Comparison of ENCODE assay signal across 12 cellular contexts in the genomic region with DNA sequence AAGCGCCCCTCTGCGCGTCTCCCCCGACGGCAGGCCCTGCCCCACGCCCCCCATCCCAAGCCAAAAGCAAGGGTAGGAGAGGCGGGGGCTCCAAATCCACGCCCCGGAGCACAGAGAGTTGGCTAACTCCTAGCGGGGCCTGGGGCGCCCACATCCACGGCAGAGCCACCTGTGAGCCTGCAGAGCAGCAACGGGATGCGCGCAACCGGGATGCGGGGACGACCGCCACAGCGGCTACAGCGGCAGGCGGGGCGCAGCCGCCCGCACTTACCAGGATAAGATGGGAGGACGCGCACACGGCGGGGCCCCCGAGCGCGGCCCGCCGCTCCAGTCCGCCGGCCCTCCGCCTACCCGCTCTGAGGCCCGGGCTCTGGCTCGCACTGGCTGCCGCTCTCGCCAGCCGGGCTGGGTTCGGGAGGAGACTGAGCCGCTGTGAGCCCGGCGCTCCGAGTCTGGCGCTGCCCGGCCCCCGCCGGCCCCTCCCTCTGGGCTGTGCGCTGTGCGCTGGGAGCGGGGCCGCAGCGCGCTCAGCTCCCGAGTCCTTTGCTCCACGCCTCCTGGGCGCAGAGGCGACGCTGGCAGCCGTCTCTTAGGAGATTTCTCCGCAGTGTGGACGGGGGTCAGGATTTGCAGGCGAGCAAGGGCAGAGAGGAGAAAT. TPM values are rescaled to one million over a fixed set of nuclear protein-coding genes. Genes with fewer than 3 reads are reported as not detected.
DNase-seq lines count a peak whose midpoint lies in the region; ATAC-seq, FAIRE-seq and TF ChIP-seq lines count a peak whose summit lies in the region.
"Had no signal": no experiment of that assay in that cellular context is flagged by ENCODE, and none has a peak within 500 bp of the region (broad histone marks: within the 10 kb centered on the region; RNA-seq: fewer than 3 reads in every experiment).

Gene SLC24A2, minus strand, starts transcription at position 424 of the 658 bp plus-strand sequence.

- intact Hi-C loops in tibial artery (cut with DNase I; ENCODE audit: low total_unique reads) = no loop called here

- DNase-seq in GM03348 (ENCODE audit: low spot score) (peak; percentile 11), NCI-H2227 (lab: John Stamatoyannopoulos, UW; ENCODE audit: unreplicated experiment) (peak; percentile 81), frontal cortex (ENCODE audit: low spot score in 2 of 2) (peak; percentile 46 to 58), omental fat pad (ENCODE audit: low spot score) (no peak), tibial artery (no peak), NCI-H2171 treated with DMSO at 0.1 percent for 48 hours (lab: John Stamatoyannopoulos, UW) (no peak), SW 1271 (lab: John Stamatoyannopoulos, UW) (no peak)
- DNase-seq: DND-41, SJCRH30 had no signal

- ATAC-seq in omental fat pad (ENCODE audit: low FRiP score) (peak; percentile 23), GM18502 (IDR thresholded peaks at IDR 0.05; ENCODE audit: poor library complexity, unreplicated experiment) (no peak)

- peak within 1 kb of the TSS in 1 of 2 donors; percentile 18 for H3K4me3 ChIP-seq in tibial artery
- H3K4me3 ChIP-seq: SJCRH30 had no signal

- H3K36me3 ChIP-seq in tibial artery = no peaks in the 10 kb centered on the region
- H3K36me3 ChIP-seq: SJCRH30 had no signal

- TF ChIP-seq CTCF in omental fat pad (IDR thresholded peaks at IDR 0.05) = no peak
- TF ChIP-seq CTCF in tibial artery (IDR thresholded peaks at IDR 0.05) = no peak

- H3K27ac ChIP-seq in tibial artery = no peak within 1 kb of the TSS
- H3K27ac ChIP-seq: SJCRH30 had no signal

- peaks cover 0 to 12% (median 3%) of the 10 kb centered on the region in 4 donors for H3K4me1 ChIP-seq in tibial artery
- H3K4me1 ChIP-seq: SJCRH30 had no signal

- H3K9me3 ChIP-seq in tibial artery = no peaks in the 10 kb centered on the region
- H3K9me3 ChIP-seq: SJCRH30 had no signal

- peaks cover 0 to 19% of the 10 kb centered on the region in 2 donors for H3K27me3 ChIP-seq in tibial artery
- H3K27me3 ChIP-seq: SJCRH30 had no signal

- FAIRE-seq in frontal cortex (lab: Jason Lieb, UNC) = no peak
- FAIRE-seq: colon, keratinocyte had no signal

RNA-seq across cellular contexts. Expression of gene SLC24A2, which starts in this region (rescaled TPM):
- total RNA-seq in frontal cortex (3.7 TPM), omental fat pad (not detected)
- total RNA-seq: SJCRH30 had no signal

Comparison
In these comparisons a context has a peak if more than half of its experiments do, and no peak if none do; other contexts are left out.
1. Peak in ATAC-seq in omental fat pad; RNA of the gene not detected or under 1 TPM.
2. DNase-seq: peak in GM03348 (single experiment), NCI-H2227 (single experiment) and frontal cortex (2 of 2); none in omental fat pad (single experiment), tibial artery (0 of 2), NCI-H2171 treated with DMSO at 0.1 percent for 48 hours (single experiment) and SW 1271 (0 of 2).